ENCODE assay signal across 8 cellular contexts in genomic region chr14:105313381-105314286, GRCh38. TPM values are rescaled to one million over a fixed set of nuclear protein-coding genes. Genes with fewer than 3 reads are reported as not detected.
A peak's percentile ranks its signal among the peaks of the same experiment; 100 is the strongest.
DNase-seq lines count a peak whose midpoint lies in the region; ATAC-seq and TF ChIP-seq lines count a peak whose summit lies in the region.

No MANE protein-coding gene starts in this region.

- H3F3A ChIP-seq in smooth muscle cell (ENCODE audit: low read depth) = no peaks in the 10 kb centered on the region

- no peak for TF ChIP-seq CTCF in smooth muscle cell (IDR thresholded peaks at IDR 0.05; ENCODE audit: borderline replicate concordance, insufficient read depth, poor library complexity, severe bottlenecking)

- H3K27ac ChIP-seq in angular gyrus (ENCODE audit: low read depth, low read length) (peak overlapping the region; percentile 94), iPS DF 6.9 (ENCODE audit: low read length) (no peak overlapping the region), smooth muscle cell (ENCODE audit: low read depth) (peak overlapping the region; percentile 47)

- H4K20me1 ChIP-seq in smooth muscle cell (ENCODE audit: low read depth) = peaks cover 30% of the 10 kb centered on the region

- peak; percentile 13 for ATAC-seq in GM21825 (IDR thresholded peaks at IDR 0.05; ENCODE audit: unreplicated experiment)

- DNase-seq in D341Med (ENCODE audit: low spot score) (peak; percentile 29), NCI-H1694 treated with DMSO at 0.1 percent for 48 hours (lab: John Stamatoyannopoulos, UW) (peak; percentile 67), iPS DF 6.9 (ENCODE audit: low read depth, low spot score) (no peak), smooth muscle cell (lab: John Stamatoyannopoulos, UW; ENCODE audit: unreplicated experiment) (no peak), GOT3 (lab: John Stamatoyannopoulos, UW) (no peak), cerebellar nuclear complex (lab: John Stamatoyannopoulos, UW) (no peak)

- peaks cover 6% of the 10 kb centered on the region for H3K4me1 ChIP-seq in iPS DF 6.9 (ENCODE audit: control insufficient read depth, insufficient read depth, low read length)
- H3K4me1 ChIP-seq in smooth muscle cell (ENCODE audit: low read depth) = peaks cover 8% of the 10 kb centered on the region

- H3K4me3 ChIP-seq in iPS DF 6.9 (ENCODE audit: low read length) = peak overlapping the region; percentile 59; the same call in 1 of the 2 replicates
- H3K4me3 ChIP-seq in smooth muscle cell = peak overlapping the region; percentile 71

- H3K9ac ChIP-seq in smooth muscle cell (ENCODE audit: low read depth) = peak overlapping the region; percentile 77

- H3K9me3 ChIP-seq in iPS DF 6.9 (ENCODE audit: control insufficient read depth, insufficient read depth, low read length) (no peaks in the 10 kb centered on the region), smooth muscle cell (replicated peaks; ENCODE audit: low read depth) (no peaks in the 10 kb centered on the region)

- H3K27me3 ChIP-seq in iPS DF 6.9 (ENCODE audit: control insufficient read depth, insufficient read depth, low read length) (peaks cover 1% of the 10 kb centered on the region; the same call in 1 of the 2 replicates), smooth muscle cell (ENCODE audit: low read depth) (no peaks in the 10 kb centered on the region)

- H3K36me3 ChIP-seq in iPS DF 6.9 (ENCODE audit: control insufficient read depth, insufficient read depth, low read length) (no peaks in the 10 kb centered on the region; the same call in 1 of the 2 replicates), smooth muscle cell (ENCODE audit: low read depth) (no peaks in the 10 kb centered on the region)

- H2AFZ ChIP-seq in smooth muscle cell (ENCODE audit: low read depth) = peak overlapping the region; percentile 94

- H3K79me2 ChIP-seq in smooth muscle cell (ENCODE audit: low read depth) = peaks cover 30% of the 10 kb centered on the region

- WGBS in iPS DF 6.9 (ENCODE audit: insufficient coverage, insufficient read length) = no CpG with 5 or more reads among the region's 48 CpGs
- WGBS in smooth muscle cell (ENCODE audit: low lambda C conversion rate) = 30% methylated on average over 45 of the region's 48 CpGs

- H3K4me2 ChIP-seq in smooth muscle cell = peak overlapping the region; percentile 97

RNA-seq across cellular contexts. Expression of gene PACS2, which starts 0.9 kb away (rescaled TPM):
- 36.9 and 37.3 TPM in 2 replicates for total RNA-seq in smooth muscle cell
- 49.1 and 57.7 TPM in 2 replicates for polyA plus RNA-seq in smooth muscle cell

RNA-seq across cellular contexts. Expression of gene BRF1, which starts 12.8 kb away (rescaled TPM):
- total RNA-seq in smooth muscle cell = 9.8 and 15.9 TPM in 2 replicates
- 12.5 and 20.7 TPM in 2 replicates for polyA plus RNA-seq in smooth muscle cell

Comparison
In these comparisons a context has a peak if more than half of its experiments do, and no peak if none do; other contexts are left out.
1. DNase-seq: peak in D341Med (single experiment) and NCI-H1694 treated with DMSO at 0.1 percent for 48 hours (single experiment); none in iPS DF 6.9 (single experiment), smooth muscle cell (single experiment), GOT3 (single experiment) and cerebellar nuclear complex (0 of 2).